Comparison of ENCODE assay signal across 28 cellular contexts in genomic region chr22:49205401-49205800, GRCh38.
A peak's percentile ranks its signal among the peaks of the same experiment; 100 is the strongest.
DNase-seq lines count a peak whose midpoint lies in the region; ATAC-seq, FAIRE-seq and TF ChIP-seq lines count a peak whose summit lies in the region.
"Had no signal": no experiment of that assay in that cellular context is flagged by ENCODE, and none has a peak within 500 bp of the region (broad histone marks: within the 10 kb centered on the region; RNA-seq: fewer than 3 reads in every experiment).

No MANE protein-coding gene starts in this region.

- TF ChIP-seq EP300 in HepG2 (IDR thresholded peaks at IDR 0.05; ENCODE audit: low read depth in 2 of 2, low read length in 2 of 2), result no peak
- no peak for TF ChIP-seq EP300 in HepG2 (CRISPR knock-in tag; IDR thresholded peaks at IDR 0.05; ENCODE audit: borderline replicate concordance)
- no peak for TF ChIP-seq EP300 in stomach (IDR thresholded peaks at IDR 0.05)

- DNase-seq in activated CD4-positive, CD25-positive, alpha-beta regulatory T cell treated with anti-CD3 and anti-CD28 coated beads, Interleukin-2, amount 50 U/mL, for 72 hours, result peak; percentile 14
- no peak for DNase-seq in activated CD4-positive, CD25-positive, alpha-beta regulatory T cell (lab: John Stamatoyannopoulos, UW)
- peak; percentile 33 for DNase-seq in activated CD8-positive, alpha-beta memory T cell treated with anti-CD3 and anti-CD28 coated beads, Interleukin-2, amount 10 ng/mL, durations not matched to agents 7 days and 5 days
- DNase-seq in HepG2 (ENCODE audit: low spot score), result no peak
- DNase-seq in stomach, result peak; percentile 17
- DNase-seq in mammary epithelial cell, result no peak
- DNase-seq in NK-92 (lab: John Stamatoyannopoulos, UW; ENCODE audit: unreplicated experiment), result no peak
- no peak for DNase-seq in T1000 (lab: John Stamatoyannopoulos, UW)
- DNase-seq: activated CD4-positive, alpha-beta T cell treated with anti-CD3 and anti-CD28 coated beads for 48 hours; CD4-positive, CD25-positive, alpha-beta regulatory T cell; cortex of kidney; EL; esophagus squamous epithelium; foreskin melanocyte; mesendoderm; NCI-H1105; NCI-H1930; NCI-H526 treated with DMSO at 0.1 percent for 48 hours; small intestine; stimulated activated CD4-positive, alpha-beta T cell treated with anti-CD3 and anti-CD28 coated beads, Interleukin-1b, Interleukin-23, amount 100 ng/mL, for 48 hours had no signal

- no peak overlapping the region for H3K27ac Mint-ChIP-seq in activated CD8-positive, alpha-beta memory T cell treated with anti-CD3 and anti-CD28 coated beads, Interleukin-2, amount 10 ng/mL, durations not matched to agents 7 days and 5 days
- H3K27ac Mint-ChIP-seq: activated naive CD4-positive, alpha-beta T cell treated with anti-CD3 and anti-CD28 coated beads, Interleukin-2, amount 50 U/mL, for 24 hours; endodermal cell; T-helper 1 cell treated with Interleukin-12 subunit alpha and Interleukin-12 subunit beta and Interleukin-4 antibody, amounts not matched to agents 30 μg/mL and 1 μg/mL, for 36 hours had no signal

- intact Hi-C loops in HepG2 (cut with micrococcal nuclease; ENCODE audit: unreplicated experiment) (no loop called here), stomach (cut with DNase I; ENCODE audit: low total_unique reads) (no loop called here), mammary epithelial cell (cut with micrococcal nuclease) (no loop called here)

- H3K4me2 ChIP-seq in HepG2 (ENCODE audit: low read depth, low read length) (no peak overlapping the region), mammary epithelial cell (ENCODE audit: insufficient read depth, low read depth, low read length) (no peak overlapping the region)

- H3K36me3 Mint-ChIP-seq in activated CD8-positive, alpha-beta memory T cell treated with anti-CD3 and anti-CD28 coated beads, Interleukin-2, amount 10 ng/mL, durations not matched to agents 7 days and 5 days, result no peaks in the 10 kb centered on the region
- H3K36me3 Mint-ChIP-seq: activated naive CD4-positive, alpha-beta T cell treated with anti-CD3 and anti-CD28 coated beads, Interleukin-2, amount 50 U/mL, for 24 hours; CD4-positive, CD25-positive, alpha-beta regulatory T cell had no signal

- in situ Hi-C loops in HepG2 (cut with HindIII; ENCODE audit: extremely low pct_ligation_motif_present, low pct_unique_long_range_greater_than_20kb), result no loop called here
- in situ Hi-C loops in mammary epithelial cell (cut with MboI; ENCODE audit: low sequenced_read_pairs in 2 of 2), result no loop called here

- no peak overlapping the region for H3K4me3 Mint-ChIP-seq in activated CD8-positive, alpha-beta memory T cell treated with anti-CD3 and anti-CD28 coated beads, Interleukin-2, amount 10 ng/mL, durations not matched to agents 7 days and 5 days
- H3K4me3 Mint-ChIP-seq: activated naive CD4-positive, alpha-beta T cell treated with anti-CD3 and anti-CD28 coated beads, Interleukin-2, amount 50 U/mL, for 24 hours; CD4-positive, CD25-positive, alpha-beta regulatory T cell; endodermal cell; T-helper 1 cell treated with Interleukin-12 subunit alpha and Interleukin-12 subunit beta and Interleukin-4 antibody, amounts not matched to agents 30 μg/mL and 1 μg/mL, for 36 hours had no signal

- H3K4me3 ChIP-seq in HepG2 (replicated peaks in 1 of 3; ENCODE audit: insufficient read depth in 1 of 3, low read depth in 2 of 3, low read length in 3 of 3) (no peak overlapping the region), stomach (no peak overlapping the region), mammary epithelial cell (replicated peaks in 1 of 3; ENCODE audit: insufficient read depth in 1 of 3, low read depth in 2 of 3, low read length in 3 of 3) (no peak overlapping the region)
- H3K4me3 ChIP-seq: ascending aorta, cardiac muscle cell, esophagus squamous epithelium, GM12878 had no signal

- dilution Hi-C loops in mammary epithelial cell (cut with HindIII; ENCODE audit: low sequenced_read_pairs), result no loop called here

- BruUV-seq in HepG2 (replicated peaks; lab: Mats Ljungman, UMichigan) (no TSS peak), mammary epithelial cell (replicated peaks; lab: Mats Ljungman, UMichigan) (no TSS peak)

- H4K20me1 ChIP-seq in HepG2 (ENCODE audit: insufficient read depth, low read length) (no peaks in the 10 kb centered on the region), mammary epithelial cell (ENCODE audit: insufficient read depth, low read length) (no peaks in the 10 kb centered on the region)

- H3K79me2 ChIP-seq in HepG2 (ENCODE audit: insufficient read depth, low read length), result no peaks in the 10 kb centered on the region
- no peaks in the 10 kb centered on the region for H3K79me2 ChIP-seq in mammary epithelial cell (ENCODE audit: insufficient read depth, low read length)

- POLR2A ChIA-PET in HepG2 (lab: Yijun Ruan, JAX), result no interaction called here

- TF ChIP-seq POLR2A in HepG2 (IDR thresholded peaks at IDR 0.05; ENCODE audit: insufficient read depth in 1 of 2, low read depth in 2 of 2, low read length in 2 of 2) (no peak), stomach (IDR thresholded peaks at IDR 0.05) (no peak)

- H3K9ac ChIP-seq in HepG2 (ENCODE audit: insufficient read depth, low read depth, low read length) (no peak overlapping the region), mammary epithelial cell (ENCODE audit: insufficient read depth, low read length) (no peak overlapping the region)

- no peaks in the 10 kb centered on the region for H3K9me3 ChIP-seq in HepG2 (ENCODE audit: low read length)
- H3K9me3 ChIP-seq in stomach, result no peaks in the 10 kb centered on the region
- peaks cover 56% of the 10 kb centered on the region for H3K9me3 ChIP-seq in mammary epithelial cell (replicated peaks; ENCODE audit: insufficient read depth, low read length)
- H3K9me3 ChIP-seq: ascending aorta, esophagus squamous epithelium had no signal

- H3K36me3 ChIP-seq in HepG2 (replicated peaks in 1 of 2; ENCODE audit: control insufficient read depth in 1 of 2, insufficient read depth in 2 of 2, low read length in 2 of 2), result no peaks in the 10 kb centered on the region
- H3K36me3 ChIP-seq in stomach, result no peaks in the 10 kb centered on the region
- H3K36me3 ChIP-seq in mammary epithelial cell (ENCODE audit: insufficient read depth, low read length), result no peaks in the 10 kb centered on the region
- H3K36me3 ChIP-seq: ascending aorta, cardiac muscle cell, esophagus squamous epithelium had no signal

- no peak overlapping the region for H2AFZ ChIP-seq in HepG2 (ENCODE audit: low read length)
- H2AFZ ChIP-seq in mammary epithelial cell (ENCODE audit: low read depth, low read length), result no peak overlapping the region

- no peak for TF ChIP-seq CTCF in HepG2 (CRISPR knock-in tag; IDR thresholded peaks at IDR 0.05)
- TF ChIP-seq CTCF in stomach (IDR thresholded peaks at IDR 0.05), result no peak
- TF ChIP-seq CTCF in mammary epithelial cell (conservative IDR thresholded peaks at IDR 0.05 in 1 of 2, IDR thresholded peaks at IDR 0.05 in 1 of 2; ENCODE audit: extremely low read depth in 1 of 2, insufficient read depth in 1 of 2, low read depth in 1 of 2, low read length in 2 of 2), result no peak

- H3K4me1 Mint-ChIP-seq in activated CD8-positive, alpha-beta memory T cell treated with anti-CD3 and anti-CD28 coated beads, Interleukin-2, amount 10 ng/mL, durations not matched to agents 7 days and 5 days, result no peaks in the 10 kb centered on the region
- H3K4me1 Mint-ChIP-seq: activated naive CD4-positive, alpha-beta T cell treated with anti-CD3 and anti-CD28 coated beads, Interleukin-2, amount 50 U/mL, for 24 hours; endodermal cell had no signal

- H3K4me1 ChIP-seq in HepG2 (ENCODE audit: insufficient read depth, low read length) (peaks cover 16% of the 10 kb centered on the region), stomach (no peaks in the 10 kb centered on the region), mammary epithelial cell (ENCODE audit: insufficient read depth, low read length) (no peaks in the 10 kb centered on the region)
- H3K4me1 ChIP-seq: ascending aorta, esophagus squamous epithelium had no signal

- FAIRE-seq in HepG2 (lab: Jason Lieb, UNC), result no peak
- FAIRE-seq: GM12878, small intestine had no signal

- 8% methylated on average over 5 of the region's 7 CpGs for WGBS in HepG2 (ENCODE audit: low lambda C conversion rate)
- WGBS in stomach, 5 donors, result 32 to 52% (median 49%) methylated on average over 7 of the region's 7 CpGs
- 25% methylated on average over 5 of the region's 7 CpGs for WGBS in mammary epithelial cell (ENCODE audit: low coverage, missing lambda C conversion rate)

- H3K27me3 ChIP-seq in HepG2 (ENCODE audit: control insufficient read depth in 1 of 2, insufficient read depth in 2 of 2, low read length in 2 of 2) (peaks cover 0 to 1% of the 10 kb centered on the region in 2 experiments; a peak in 1 of 5 replicates), stomach (peaks cover 0 to 91% (median 6%) of the 10 kb centered on the region in 3 donors), mammary epithelial cell (ENCODE audit: insufficient read depth, low read length) (no peaks in the 10 kb centered on the region)
- H3K27me3 ChIP-seq: ascending aorta, cardiac muscle cell had no signal

- no peak for ATAC-seq in activated CD8-positive, alpha-beta memory T cell treated with anti-CD3 and anti-CD28 coated beads, Interleukin-2, amount 10 ng/mL, durations not matched to agents 7 days and 5 days
- ATAC-seq in HepG2, result no peak
- ATAC-seq: GM12878, Panc1 had no signal

- TF ChIP-seq RAD21 in HepG2 (CRISPR knock-in tag; IDR thresholded peaks at IDR 0.05), result no peak

- CTCF ChIA-PET in activated CD8-positive, alpha-beta memory T cell treated with anti-CD3 and anti-CD28 coated beads, Interleukin-2, amount 10 ng/mL, durations not matched to agents 7 days and 5 days (lab: Charles Lee), result no interaction called here
- CTCF ChIA-PET in HepG2 (lab: Yijun Ruan, JAX; ENCODE audit: low intra/inter-chr PET ratio, low total read pairs) (no interaction called here), mammary epithelial cell (lab: Charles Lee; ENCODE audit: low non-redundant PET) (no interaction called here)

- H3K27ac ChIP-seq in HepG2 (ENCODE audit: extremely low read length, insufficient read depth, low read length) (no peak overlapping the region), stomach (no peak overlapping the region), mammary epithelial cell (ENCODE audit: insufficient read depth, low read depth, low read length) (no peak overlapping the region)
- H3K27ac ChIP-seq: 22Rv1, ascending aorta, cardiac muscle cell, esophagus squamous epithelium had no signal

- no peaks in the 10 kb centered on the region for H3K27me3 Mint-ChIP-seq in activated CD8-positive, alpha-beta memory T cell treated with anti-CD3 and anti-CD28 coated beads, Interleukin-2, amount 10 ng/mL, durations not matched to agents 7 days and 5 days
- H3K27me3 Mint-ChIP-seq: activated naive CD4-positive, alpha-beta T cell treated with anti-CD3 and anti-CD28 coated beads, Interleukin-2, amount 50 U/mL, for 24 hours; CD4-positive, CD25-positive, alpha-beta regulatory T cell had no signal

- H3K9me3 Mint-ChIP-seq in activated CD8-positive, alpha-beta memory T cell treated with anti-CD3 and anti-CD28 coated beads, Interleukin-2, amount 10 ng/mL, durations not matched to agents 7 days and 5 days (ENCODE audit: low read depth), result no peaks in the 10 kb centered on the region
- H3K9me3 Mint-ChIP-seq: activated naive CD4-positive, alpha-beta T cell treated with anti-CD3 and anti-CD28 coated beads, Interleukin-2, amount 50 U/mL, for 24 hours; CD4-positive, CD25-positive, alpha-beta regulatory T cell; endodermal cell; T-helper 1 cell treated with Interleukin-12 subunit alpha and Interleukin-12 subunit beta and Interleukin-4 antibody, amounts not matched to agents 30 μg/mL and 1 μg/mL, for 36 hours had no signal

Comparison
In these comparisons a context has a peak if more than half of its experiments do, and no peak if none do; other contexts are left out.
1. DNase-seq: peak in activated CD4-positive, CD25-positive, alpha-beta regulatory T cell treated with anti-CD3 and anti-CD28 coated beads, Interleukin-2, amount 50 U/mL, for 72 hours (single experiment), activated CD8-positive, alpha-beta memory T cell treated with anti-CD3 and anti-CD28 coated beads, Interleukin-2, amount 10 ng/mL, durations not matched to agents 7 days and 5 days (single experiment) and stomach (single experiment); none in activated CD4-positive, CD25-positive, alpha-beta regulatory T cell (0 of 4), HepG2 (single experiment), mammary epithelial cell (single experiment), NK-92 (single experiment) and T1000 (single experiment).